Comparison of ENCODE assay signal across 37 cellular contexts in genomic region chr4:146214238-146214637, GRCh38. TPM values are rescaled to one million over a fixed set of nuclear protein-coding genes. Genes with fewer than 3 reads are reported as not detected.
"Had no signal": no experiment of that assay in that cellular context is flagged by ENCODE, and none has a peak within 500 bp of the region (broad histone marks: within the 10 kb centered on the region; RNA-seq: fewer than 3 reads in every experiment).

TSS of gene REELD1 (plus strand) at chr4:146214538. CDS start at chr4:146216953, 2,415 bp downstream.

- H3K9me3 Mint-ChIP-seq: activated CD4-positive, alpha-beta memory T cell treated with anti-CD3 and anti-CD28 coated beads for 36 hours; activated CD4-positive, alpha-beta T cell treated with anti-CD3 and anti-CD28 coated beads, Interleukin-2, amount 10 ng/mL, durations not matched to agents 24 days and 14 days; activated naive CD4-positive, alpha-beta T cell treated with anti-CD3 and anti-CD28 coated beads, Interleukin-2, amount 10 ng/mL, durations not matched to agents 7 days and 5 days; activated naive CD4-positive, alpha-beta T cell treated with anti-CD3 and anti-CD28 coated beads, Interleukin-2, amount 50 U/mL, for 72 hours; activated naive CD8-positive, alpha-beta T cell treated with anti-CD3 and anti-CD28 coated beads, Interleukin-2, amount 10 ng/mL, durations not matched to agents 7 days and 5 days; activated T-helper 1 cell treated with anti-CD3 and anti-CD28 coated beads, Interleukin-12 subunit alpha, Interleukin-12 subunit beta, Interleukin-2, Interleukin-4 antibody, amounts not matched to agents 30 ng/mL and 10 ng/mL and 1 ng/mL, durations not matched to agents 14 hours and 24 hours and 36 hours; activated T-helper 2 cell treated with anti-CD3 and anti-CD28 coated beads, Interferon-gamma antibody, Interleukin-2, Interleukin-4, amounts not matched to agents 10 μg/mL and 5 μg/mL and 100 μg/mL, durations not matched to agents 14 hours and 24 hours and 36 hours; brain; dendritic cell treated with granulocyte-macrophage colony-stimulating factor and Interleukin-4, amounts not matched to agents 40 ng/mL and 50 ng/mL, for 4 days; endodermal cell; T-helper 2 cell treated with Interferon-gamma antibody and Interleukin-4, amounts not matched to agents 5 μg/mL and 100 μg/mL, for 36 hours had no signal

- H3K36me3 Mint-ChIP-seq: activated CD4-positive, alpha-beta memory T cell treated with anti-CD3 and anti-CD28 coated beads for 36 hours; activated CD8-positive, alpha-beta memory T cell treated with anti-CD3 and anti-CD28 coated beads, Interleukin-2, amount 10 ng/mL, durations not matched to agents 7 days and 5 days; activated naive CD4-positive, alpha-beta T cell treated with anti-CD3 and anti-CD28 coated beads, Interleukin-2, amount 10 ng/mL, durations not matched to agents 7 days and 5 days; activated naive CD4-positive, alpha-beta T cell treated with anti-CD3 and anti-CD28 coated beads, Interleukin-2, amount 50 U/mL, for 72 hours; activated naive CD8-positive, alpha-beta T cell treated with anti-CD3 and anti-CD28 coated beads, Interleukin-2, amount 10 ng/mL, durations not matched to agents 7 days and 5 days; brain had no signal

- DNase-seq: activated CD4-positive, alpha-beta memory T cell treated with anti-CD3 and anti-CD28 coated beads for 36 hours; activated CD4-positive, alpha-beta T cell treated with anti-CD3 and anti-CD28 coated beads for 36 hours; activated CD4-positive, alpha-beta T cell treated with anti-CD3 and anti-CD28 coated beads, Interleukin-2, amount 10 ng/mL, durations not matched to agents 24 days and 14 days; activated CD4-positive, CD25-positive, alpha-beta regulatory T cell; activated CD4-positive, CD25-positive, alpha-beta regulatory T cell treated with anti-CD3 and anti-CD28 coated beads, Interleukin-2, amount 50 U/mL, for 72 hours; activated CD8-positive, alpha-beta memory T cell treated with anti-CD3 and anti-CD28 coated beads, Interleukin-2, amount 10 ng/mL, durations not matched to agents 7 days and 5 days; activated CD8-positive, alpha-beta memory T cell treated with anti-CD3 and anti-CD28 coated beads, Interleukin-2, amount 50 U/mL, for 4 hours; activated CD8-positive, alpha-beta T cell treated with anti-CD3 and anti-CD28 coated beads, Interleukin-2, amount 10 ng/mL, durations not matched to agents 7 days and 5 days; activated effector memory CD4-positive, alpha-beta T cell treated with anti-CD3 and anti-CD28 coated beads, Interleukin-2, amount 50 U/mL, for 16 hours; activated naive CD4-positive, alpha-beta T cell; activated naive CD4-positive, alpha-beta T cell treated with anti-CD3 and anti-CD28 coated beads, Interleukin-2, amount 10 ng/mL, durations not matched to agents 7 days and 5 days; activated naive CD8-positive, alpha-beta T cell treated with anti-CD3 and anti-CD28 coated beads, Interleukin-2, amount 10 ng/mL, durations not matched to agents 7 days and 5 days; activated T-cell treated with anti-CD3 and anti-CD28 coated beads, Interleukin-2, amount 50 U/mL, for 1 hour; activated T-cell treated with anti-CD3 and anti-CD28 coated beads, Interleukin-2, amount 50 U/mL, for 48 hours; central memory CD4-positive, alpha-beta T cell; cerebellar nuclear complex; colonic mucosa; dorsolateral prefrontal cortex; effector memory CD4-positive, alpha-beta T cell; endodermal cell; erythroblast; foreskin keratinocyte; gastrocnemius medialis; glutamatergic neuron; heart left ventricle; T-helper 17 cell; T1000 had no signal

- H3K27me3 Mint-ChIP-seq: activated CD4-positive, alpha-beta memory T cell treated with anti-CD3 and anti-CD28 coated beads for 36 hours; activated CD4-positive, alpha-beta T cell treated with anti-CD3 and anti-CD28 coated beads for 36 hours; activated naive CD4-positive, alpha-beta T cell treated with anti-CD3 and anti-CD28 coated beads, Interleukin-2, amount 10 ng/mL, durations not matched to agents 7 days and 5 days; dendritic cell treated with granulocyte-macrophage colony-stimulating factor and Interleukin-4, amounts not matched to agents 40 ng/mL and 50 ng/mL, for 4 days had no signal

- H3K4me3 ChIP-seq: ascending aorta, breast epithelium, cardiac muscle cell, colonic mucosa, dorsolateral prefrontal cortex, esophagus muscularis mucosa, gastrocnemius medialis, heart left ventricle had no signal

- ATAC-seq: activated CD4-positive, alpha-beta T cell treated with anti-CD3 and anti-CD28 coated beads for 36 hours; activated CD8-positive, alpha-beta memory T cell treated with anti-CD3 and anti-CD28 coated beads, Interleukin-2, amount 10 ng/mL, durations not matched to agents 7 days and 5 days; activated CD8-positive, alpha-beta T cell treated with anti-CD3 and anti-CD28 coated beads, Interleukin-2, amount 10 ng/mL, durations not matched to agents 7 days and 5 days; activated naive CD4-positive, alpha-beta T cell treated with anti-CD3 and anti-CD28 coated beads, Interleukin-2, amount 50 U/mL, for 72 hours; foreskin keratinocyte; gastrocnemius medialis; heart left ventricle; T-helper 17 cell had no signal

- H3K27ac ChIP-seq: ascending aorta, breast epithelium, cardiac muscle cell, colonic mucosa, dorsolateral prefrontal cortex, esophagus muscularis mucosa, foreskin keratinocyte, gastrocnemius medialis, heart left ventricle had no signal

- H3K27me3 ChIP-seq: ascending aorta, breast epithelium, cardiac muscle cell, colonic mucosa, esophagus muscularis mucosa, gastrocnemius medialis, heart left ventricle had no signal

- H3K9me3 ChIP-seq: ascending aorta, breast epithelium, colonic mucosa, esophagus muscularis mucosa, gastrocnemius medialis, heart left ventricle had no signal

- H3K4me1 Mint-ChIP-seq: activated CD4-positive, alpha-beta T cell treated with anti-CD3 and anti-CD28 coated beads for 36 hours; activated CD4-positive, alpha-beta T cell treated with anti-CD3 and anti-CD28 coated beads, Interleukin-2, amount 10 ng/mL, durations not matched to agents 24 days and 14 days; activated CD8-positive, alpha-beta memory T cell treated with anti-CD3 and anti-CD28 coated beads, Interleukin-2, amount 10 ng/mL, durations not matched to agents 7 days and 5 days; activated naive CD4-positive, alpha-beta T cell treated with anti-CD3 and anti-CD28 coated beads, Interleukin-2, amount 10 ng/mL, durations not matched to agents 7 days and 5 days; activated naive CD8-positive, alpha-beta T cell treated with anti-CD3 and anti-CD28 coated beads, Interleukin-2, amount 10 ng/mL, durations not matched to agents 7 days and 5 days; brain; T-helper 17 cell had no signal

- H3K36me3 ChIP-seq: ascending aorta, breast epithelium, cardiac muscle cell, colonic mucosa, esophagus muscularis mucosa, gastrocnemius medialis, heart left ventricle had no signal

- H3K4me1 ChIP-seq: ascending aorta, breast epithelium, colonic mucosa, esophagus muscularis mucosa, foreskin keratinocyte, gastrocnemius medialis had no signal

- H3K4me3 Mint-ChIP-seq: activated CD4-positive, alpha-beta memory T cell treated with anti-CD3 and anti-CD28 coated beads for 36 hours; activated CD4-positive, alpha-beta T cell treated with anti-CD3 and anti-CD28 coated beads for 36 hours; activated CD4-positive, alpha-beta T cell treated with anti-CD3 and anti-CD28 coated beads, Interleukin-2, amount 10 ng/mL, durations not matched to agents 24 days and 14 days; activated CD8-positive, alpha-beta memory T cell treated with anti-CD3 and anti-CD28 coated beads, Interleukin-2, amount 10 ng/mL, durations not matched to agents 7 days and 5 days; activated CD8-positive, alpha-beta T cell treated with anti-CD3 and anti-CD28 coated beads, Interleukin-2, amount 10 ng/mL, durations not matched to agents 7 days and 5 days; activated naive CD4-positive, alpha-beta T cell treated with anti-CD3 and anti-CD28 coated beads, Interleukin-2, amount 10 ng/mL, durations not matched to agents 7 days and 5 days; activated naive CD8-positive, alpha-beta T cell treated with anti-CD3 and anti-CD28 coated beads, Interleukin-2, amount 10 ng/mL, durations not matched to agents 7 days and 5 days; activated T-helper 1 cell treated with anti-CD3 and anti-CD28 coated beads, Interleukin-12 subunit alpha, Interleukin-12 subunit beta, Interleukin-2, Interleukin-4 antibody, amounts not matched to agents 30 ng/mL and 10 ng/mL and 1 ng/mL, durations not matched to agents 14 hours and 24 hours and 36 hours; brain; dendritic cell treated with granulocyte-macrophage colony-stimulating factor and Interleukin-4, amounts not matched to agents 40 ng/mL and 50 ng/mL, for 4 days; endodermal cell; T-helper 17 cell; T-helper 2 cell treated with Interferon-gamma antibody and Interleukin-4, amounts not matched to agents 5 μg/mL and 100 μg/mL, for 36 hours had no signal

- H3K27ac Mint-ChIP-seq: activated CD4-positive, alpha-beta memory T cell treated with anti-CD3 and anti-CD28 coated beads for 36 hours; activated CD4-positive, alpha-beta T cell treated with anti-CD3 and anti-CD28 coated beads for 36 hours; activated CD4-positive, alpha-beta T cell treated with anti-CD3 and anti-CD28 coated beads, Interleukin-2, amount 10 ng/mL, durations not matched to agents 24 days and 14 days; activated CD8-positive, alpha-beta memory T cell treated with anti-CD3 and anti-CD28 coated beads, Interleukin-2, amount 10 ng/mL, durations not matched to agents 7 days and 5 days; activated CD8-positive, alpha-beta T cell treated with anti-CD3 and anti-CD28 coated beads, Interleukin-2, amount 10 ng/mL, durations not matched to agents 7 days and 5 days; activated naive CD4-positive, alpha-beta T cell treated with anti-CD3 and anti-CD28 coated beads, Interleukin-2, amount 10 ng/mL, durations not matched to agents 7 days and 5 days; activated naive CD4-positive, alpha-beta T cell treated with anti-CD3 and anti-CD28 coated beads, Interleukin-2, amount 50 U/mL, for 72 hours; activated naive CD8-positive, alpha-beta T cell treated with anti-CD3 and anti-CD28 coated beads, Interleukin-2, amount 10 ng/mL, durations not matched to agents 7 days and 5 days; activated T-helper 1 cell treated with anti-CD3 and anti-CD28 coated beads, Interleukin-12 subunit alpha, Interleukin-12 subunit beta, Interleukin-2, Interleukin-4 antibody, amounts not matched to agents 30 ng/mL and 10 ng/mL and 1 ng/mL, durations not matched to agents 14 hours and 24 hours and 36 hours; activated T-helper 2 cell treated with anti-CD3 and anti-CD28 coated beads, Interferon-gamma antibody, Interleukin-2, Interleukin-4, amounts not matched to agents 10 μg/mL and 5 μg/mL and 100 μg/mL, durations not matched to agents 14 hours and 24 hours and 36 hours; brain; dendritic cell treated with granulocyte-macrophage colony-stimulating factor and Interleukin-4, amounts not matched to agents 40 ng/mL and 50 ng/mL, for 4 days; endodermal cell; T-helper 17 cell; T-helper 2 cell treated with Interferon-gamma antibody and Interleukin-4, amounts not matched to agents 5 μg/mL and 100 μg/mL, for 36 hours had no signal

RNA-seq across cellular contexts. Expression of gene REELD1, which starts in this region (rescaled TPM):
- total RNA-seq: activated CD4-positive, alpha-beta T cell treated with anti-CD3 and anti-CD28 coated beads, Interleukin-2, amount 10 ng/mL, durations not matched to agents 24 days and 14 days; activated CD8-positive, alpha-beta T cell treated with anti-CD3 and anti-CD28 coated beads, Interleukin-2, amount 10 ng/mL, durations not matched to agents 7 days and 5 days; activated T-helper 1 cell treated with anti-CD3 and anti-CD28 coated beads, Interleukin-12 subunit alpha, Interleukin-12 subunit beta, Interleukin-2, Interleukin-4 antibody, amounts not matched to agents 30 ng/mL and 10 ng/mL and 1 ng/mL, durations not matched to agents 14 hours and 24 hours and 36 hours; activated T-helper 2 cell treated with anti-CD3 and anti-CD28 coated beads, Interferon-gamma antibody, Interleukin-2, Interleukin-4, amounts not matched to agents 10 μg/mL and 5 μg/mL and 100 μg/mL, durations not matched to agents 14 hours and 24 hours and 36 hours; ascending aorta; cardiac muscle cell; foreskin keratinocyte had no signal
- polyA plus RNA-seq: cardiac muscle cell, foreskin keratinocyte had no signal
